In the genomic region with DNA sequence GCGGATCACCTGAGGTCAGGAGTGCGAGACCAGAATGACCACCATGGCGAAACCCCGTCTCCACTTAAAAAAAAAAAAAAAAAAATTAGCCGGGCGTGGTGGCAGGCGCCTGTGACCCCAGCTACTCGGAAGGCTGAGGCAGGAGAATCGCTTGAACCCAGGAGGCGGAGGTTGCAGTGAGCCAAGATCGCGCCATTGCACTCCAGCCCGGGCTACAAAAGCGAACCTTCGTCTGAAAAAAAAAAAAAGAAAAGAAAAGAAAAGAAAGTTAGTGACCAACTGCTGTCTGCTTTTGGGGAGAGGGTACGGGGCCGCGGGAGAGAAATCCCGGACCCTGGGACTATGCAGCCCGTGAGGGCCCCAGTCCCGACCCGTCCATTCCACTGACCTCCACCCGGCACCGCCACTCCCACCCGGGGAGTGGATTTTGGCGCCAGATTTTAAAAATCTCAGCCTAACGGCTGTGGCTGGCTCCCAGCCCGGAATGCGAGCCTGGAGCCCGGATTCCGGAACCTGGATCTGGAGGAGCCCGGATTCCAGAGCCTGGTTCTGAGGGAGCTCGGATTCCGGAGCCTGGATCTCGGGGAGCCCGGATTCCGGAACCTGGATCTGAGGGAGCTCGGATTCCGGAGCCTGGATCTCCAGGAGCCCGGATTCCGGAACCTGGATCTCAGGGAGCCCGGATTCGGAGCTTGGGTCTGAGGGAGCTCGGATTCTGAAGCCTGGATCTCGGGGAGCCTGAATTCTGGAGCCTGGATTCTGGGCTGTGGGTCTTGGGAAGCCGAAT, we compare ENCODE assay signal across 1 cellular context.
A peak's percentile ranks its signal among the peaks of the same experiment; 100 is the strongest.
TF ChIP-seq lines count a peak whose summit lies in the region.

No MANE protein-coding gene starts in this region.

TF ChIP-seq in HEK293, 187 proteins besides CTCF, POLR2A, EP300 and RAD21 (continued from another document and continues in another):
- TF ChIP-seq, protein P1, sequence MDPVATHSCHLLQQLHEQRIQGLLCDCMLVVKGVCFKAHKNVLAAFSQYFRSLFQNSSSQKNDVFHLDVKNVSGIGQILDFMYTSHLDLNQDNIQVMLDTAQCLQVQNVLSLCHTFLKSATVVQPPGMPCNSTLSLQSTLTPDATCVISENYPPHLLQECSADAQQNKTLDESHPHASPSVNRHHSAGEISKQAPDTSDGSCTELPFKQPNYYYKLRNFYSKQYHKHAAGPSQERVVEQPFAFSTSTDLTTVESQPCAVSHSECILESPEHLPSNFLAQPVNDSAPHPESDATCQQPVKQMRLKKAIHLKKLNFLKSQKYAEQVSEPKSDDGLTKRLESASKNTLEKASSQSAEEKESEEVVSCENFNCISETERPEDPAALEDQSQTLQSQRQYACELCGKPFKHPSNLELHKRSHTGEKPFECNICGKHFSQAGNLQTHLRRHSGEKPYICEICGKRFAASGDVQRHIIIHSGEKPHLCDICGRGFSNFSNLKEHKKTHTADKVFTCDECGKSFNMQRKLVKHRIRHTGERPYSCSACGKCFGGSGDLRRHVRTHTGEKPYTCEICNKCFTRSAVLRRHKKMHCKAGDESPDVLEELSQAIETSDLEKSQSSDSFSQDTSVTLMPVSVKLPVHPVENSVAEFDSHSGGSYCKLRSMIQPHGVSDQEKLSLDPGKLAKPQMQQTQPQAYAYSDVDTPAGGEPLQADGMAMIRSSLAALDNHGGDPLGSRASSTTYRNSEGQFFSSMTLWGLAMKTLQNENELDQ (tag by site-specific recombination; IDR thresholded peaks at IDR 0.05; ENCODE audit: low read depth), result no peak
- TF ChIP-seq ZNF707 (tag by site-specific recombination; IDR thresholded peaks at IDR 0.05) (no peak), TCF7L2 (IDR thresholded peaks at IDR 0.05; ENCODE audit: borderline replicate concordance, low read depth, low read length) (no peak), SP2 (tag by site-specific recombination; IDR thresholded peaks at IDR 0.05) (peak; percentile 31), ZNF350 (tag by site-specific recombination; IDR thresholded peaks at IDR 0.05) (no peak), GFI1B (tag by site-specific recombination; IDR thresholded peaks at IDR 0.05) (peak; percentile 93), ZNF266 (tag by site-specific recombination; IDR thresholded peaks at IDR 0.05; ENCODE audit: low read depth) (no peak), ZNF140 (tag by site-specific recombination; IDR thresholded peaks at IDR 0.05) (no peak), ZFP37 (tag by site-specific recombination; IDR thresholded peaks at IDR 0.05) (no peak), ZNF837 (tag by site-specific recombination; IDR thresholded peaks at IDR 0.05) (no peak), ZNF311 (tag by site-specific recombination; IDR thresholded peaks at IDR 0.05; ENCODE audit: borderline replicate concordance) (no peak), ZFP3 (tag by site-specific recombination; IDR thresholded peaks at IDR 0.05; ENCODE audit: low read depth) (no peak), KLF7 (tag by site-specific recombination; IDR thresholded peaks at IDR 0.05; ENCODE audit: borderline replicate concordance) (no peak), ZFP41 (tag by site-specific recombination; IDR thresholded peaks at IDR 0.05; ENCODE audit: borderline replicate concordance) (no peak), ZNF335 (tag by site-specific recombination; conservative IDR thresholded peaks at IDR 0.05) (peak; percentile 71), ZNF529 (tag by site-specific recombination; IDR thresholded peaks at IDR 0.05; ENCODE audit: insufficient replicate concordance) (peak; percentile 59), KLF10 (tag by site-specific recombination; IDR thresholded peaks at IDR 0.05) (peak; percentile 87)
- TF ChIP-seq, protein P2, sequence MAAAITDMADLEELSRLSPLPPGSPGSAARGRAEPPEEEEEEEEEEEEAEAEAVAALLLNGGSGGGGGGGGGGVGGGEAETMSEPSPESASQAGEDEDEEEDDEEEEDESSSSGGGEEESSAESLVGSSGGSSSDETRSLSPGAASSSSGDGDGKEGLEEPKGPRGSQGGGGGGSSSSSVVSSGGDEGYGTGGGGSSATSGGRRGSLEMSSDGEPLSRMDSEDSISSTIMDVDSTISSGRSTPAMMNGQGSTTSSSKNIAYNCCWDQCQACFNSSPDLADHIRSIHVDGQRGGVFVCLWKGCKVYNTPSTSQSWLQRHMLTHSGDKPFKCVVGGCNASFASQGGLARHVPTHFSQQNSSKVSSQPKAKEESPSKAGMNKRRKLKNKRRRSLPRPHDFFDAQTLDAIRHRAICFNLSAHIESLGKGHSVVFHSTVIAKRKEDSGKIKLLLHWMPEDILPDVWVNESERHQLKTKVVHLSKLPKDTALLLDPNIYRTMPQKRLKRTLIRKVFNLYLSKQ (tag by site-specific recombination; IDR thresholded peaks at IDR 0.05; ENCODE audit: borderline replicate concordance), result no peak
- TF ChIP-seq, protein P3, sequence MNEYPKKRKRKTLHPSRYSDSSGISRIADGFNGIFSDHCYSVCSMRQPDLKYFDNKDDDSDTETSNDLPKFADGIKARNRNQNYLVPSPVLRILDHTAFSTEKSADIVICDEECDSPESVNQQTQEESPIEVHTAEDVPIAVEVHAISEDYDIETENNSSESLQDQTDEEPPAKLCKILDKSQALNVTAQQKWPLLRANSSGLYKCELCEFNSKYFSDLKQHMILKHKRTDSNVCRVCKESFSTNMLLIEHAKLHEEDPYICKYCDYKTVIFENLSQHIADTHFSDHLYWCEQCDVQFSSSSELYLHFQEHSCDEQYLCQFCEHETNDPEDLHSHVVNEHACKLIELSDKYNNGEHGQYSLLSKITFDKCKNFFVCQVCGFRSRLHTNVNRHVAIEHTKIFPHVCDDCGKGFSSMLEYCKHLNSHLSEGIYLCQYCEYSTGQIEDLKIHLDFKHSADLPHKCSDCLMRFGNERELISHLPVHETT (tag by site-specific recombination; IDR thresholded peaks at IDR 0.05), result peak; percentile 81
- TF ChIP-seq, protein P4, sequence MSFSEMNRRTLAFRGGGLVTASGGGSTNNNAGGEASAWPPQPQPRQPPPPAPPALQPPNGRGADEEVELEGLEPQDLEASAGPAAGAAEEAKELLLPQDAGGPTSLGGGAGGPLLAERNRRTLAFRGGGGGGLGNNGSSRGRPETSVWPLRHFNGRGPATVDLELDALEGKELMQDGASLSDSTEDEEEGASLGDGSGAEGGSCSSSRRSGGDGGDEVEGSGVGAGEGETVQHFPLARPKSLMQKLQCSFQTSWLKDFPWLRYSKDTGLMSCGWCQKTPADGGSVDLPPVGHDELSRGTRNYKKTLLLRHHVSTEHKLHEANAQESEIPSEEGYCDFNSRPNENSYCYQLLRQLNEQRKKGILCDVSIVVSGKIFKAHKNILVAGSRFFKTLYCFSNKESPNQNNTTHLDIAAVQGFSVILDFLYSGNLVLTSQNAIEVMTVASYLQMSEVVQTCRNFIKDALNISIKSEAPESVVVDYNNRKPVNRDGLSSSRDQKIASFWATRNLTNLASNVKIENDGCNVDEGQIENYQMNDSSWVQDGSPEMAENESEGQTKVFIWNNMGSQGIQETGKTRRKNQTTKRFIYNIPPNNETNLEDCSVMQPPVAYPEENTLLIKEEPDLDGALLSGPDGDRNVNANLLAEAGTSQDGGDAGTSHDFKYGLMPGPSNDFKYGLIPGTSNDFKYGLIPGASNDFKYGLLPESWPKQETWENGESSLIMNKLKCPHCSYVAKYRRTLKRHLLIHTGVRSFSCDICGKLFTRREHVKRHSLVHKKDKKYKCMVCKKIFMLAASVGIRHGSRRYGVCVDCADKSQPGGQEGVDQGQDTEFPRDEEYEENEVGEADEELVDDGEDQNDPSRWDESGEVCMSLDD (tag by site-specific recombination; IDR thresholded peaks at IDR 0.05), result no peak
- TF ChIP-seq, protein P5, sequence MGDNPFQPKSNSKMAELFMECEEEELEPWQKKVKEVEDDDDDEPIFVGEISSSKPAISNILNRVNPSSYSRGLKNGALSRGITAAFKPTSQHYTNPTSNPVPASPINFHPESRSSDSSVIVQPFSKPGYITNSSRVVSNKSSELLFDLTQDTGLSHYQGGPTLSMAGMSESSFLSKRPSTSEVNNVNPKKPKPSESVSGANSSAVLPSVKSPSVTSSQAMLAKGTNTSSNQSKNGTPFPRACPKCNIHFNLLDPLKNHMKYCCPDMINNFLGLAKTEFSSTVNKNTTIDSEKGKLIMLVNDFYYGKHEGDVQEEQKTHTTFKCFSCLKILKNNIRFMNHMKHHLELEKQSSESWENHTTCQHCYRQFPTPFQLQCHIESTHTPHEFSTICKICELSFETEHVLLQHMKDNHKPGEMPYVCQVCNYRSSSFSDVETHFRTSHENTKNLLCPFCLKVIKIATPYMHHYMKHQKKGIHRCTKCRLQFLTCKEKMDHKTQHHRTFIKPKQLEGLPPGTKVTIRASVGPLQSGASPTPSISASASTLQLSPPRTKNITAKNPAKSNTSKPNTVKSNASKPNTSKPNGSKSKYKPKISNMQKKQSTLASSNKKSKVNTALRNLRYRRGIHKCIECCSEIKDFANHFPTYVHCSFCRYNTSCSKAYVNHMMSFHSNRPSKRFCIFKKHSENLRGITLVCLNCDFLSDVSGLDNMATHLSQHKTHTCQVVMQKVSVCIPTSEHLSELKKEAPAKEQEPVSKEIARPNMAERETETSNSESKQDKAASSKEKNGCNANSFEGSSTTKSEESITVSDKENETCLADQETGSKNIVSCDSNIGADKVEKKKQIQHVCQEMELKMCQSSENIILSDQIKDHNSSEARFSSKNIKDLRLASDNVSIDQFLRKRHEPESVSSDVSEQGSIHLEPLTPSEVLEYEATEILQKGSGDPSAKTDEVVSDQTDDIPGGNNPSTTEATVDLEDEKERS (tag by site-specific recombination; IDR thresholded peaks at IDR 0.05), result 0 out of 2 replicates have a peak, but pooled peaks have one; percentile 45
- TF ChIP-seq, protein P6, sequence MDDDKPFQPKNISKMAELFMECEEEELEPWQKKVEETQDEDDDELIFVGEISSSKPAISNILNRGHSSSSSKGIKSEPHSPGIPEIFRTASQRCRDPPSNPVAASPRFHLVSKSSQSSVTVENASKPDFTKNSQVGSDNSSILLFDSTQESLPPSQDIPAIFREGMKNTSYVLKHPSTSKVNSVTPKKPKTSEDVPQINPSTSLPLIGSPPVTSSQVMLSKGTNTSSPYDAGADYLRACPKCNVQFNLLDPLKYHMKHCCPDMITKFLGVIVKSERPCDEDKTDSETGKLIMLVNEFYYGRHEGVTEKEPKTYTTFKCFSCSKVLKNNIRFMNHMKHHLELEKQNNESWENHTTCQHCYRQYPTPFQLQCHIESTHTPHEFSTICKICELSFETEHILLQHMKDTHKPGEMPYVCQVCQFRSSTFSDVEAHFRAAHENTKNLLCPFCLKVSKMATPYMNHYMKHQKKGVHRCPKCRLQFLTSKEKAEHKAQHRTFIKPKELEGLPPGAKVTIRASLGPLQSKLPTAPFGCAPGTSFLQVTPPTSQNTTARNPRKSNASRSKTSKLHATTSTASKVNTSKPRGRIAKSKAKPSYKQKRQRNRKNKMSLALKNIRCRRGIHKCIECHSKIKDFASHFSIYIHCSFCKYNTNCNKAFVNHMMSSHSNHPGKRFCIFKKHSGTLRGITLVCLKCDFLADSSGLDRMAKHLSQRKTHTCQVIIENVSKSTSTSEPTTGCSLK (tag by site-specific recombination; IDR thresholded peaks at IDR 0.05), result no peak
- TF ChIP-seq, protein P7, sequence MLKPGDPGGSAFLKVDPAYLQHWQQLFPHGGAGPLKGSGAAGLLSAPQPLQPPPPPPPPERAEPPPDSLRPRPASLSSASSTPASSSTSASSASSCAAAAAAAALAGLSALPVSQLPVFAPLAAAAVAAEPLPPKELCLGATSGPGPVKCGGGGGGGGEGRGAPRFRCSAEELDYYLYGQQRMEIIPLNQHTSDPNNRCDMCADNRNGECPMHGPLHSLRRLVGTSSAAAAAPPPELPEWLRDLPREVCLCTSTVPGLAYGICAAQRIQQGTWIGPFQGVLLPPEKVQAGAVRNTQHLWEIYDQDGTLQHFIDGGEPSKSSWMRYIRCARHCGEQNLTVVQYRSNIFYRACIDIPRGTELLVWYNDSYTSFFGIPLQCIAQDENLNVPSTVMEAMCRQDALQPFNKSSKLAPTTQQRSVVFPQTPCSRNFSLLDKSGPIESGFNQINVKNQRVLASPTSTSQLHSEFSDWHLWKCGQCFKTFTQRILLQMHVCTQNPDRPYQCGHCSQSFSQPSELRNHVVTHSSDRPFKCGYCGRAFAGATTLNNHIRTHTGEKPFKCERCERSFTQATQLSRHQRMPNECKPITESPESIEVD (tag by site-specific recombination; IDR thresholded peaks at IDR 0.05), result no peak
- TF ChIP-seq, protein P8, sequence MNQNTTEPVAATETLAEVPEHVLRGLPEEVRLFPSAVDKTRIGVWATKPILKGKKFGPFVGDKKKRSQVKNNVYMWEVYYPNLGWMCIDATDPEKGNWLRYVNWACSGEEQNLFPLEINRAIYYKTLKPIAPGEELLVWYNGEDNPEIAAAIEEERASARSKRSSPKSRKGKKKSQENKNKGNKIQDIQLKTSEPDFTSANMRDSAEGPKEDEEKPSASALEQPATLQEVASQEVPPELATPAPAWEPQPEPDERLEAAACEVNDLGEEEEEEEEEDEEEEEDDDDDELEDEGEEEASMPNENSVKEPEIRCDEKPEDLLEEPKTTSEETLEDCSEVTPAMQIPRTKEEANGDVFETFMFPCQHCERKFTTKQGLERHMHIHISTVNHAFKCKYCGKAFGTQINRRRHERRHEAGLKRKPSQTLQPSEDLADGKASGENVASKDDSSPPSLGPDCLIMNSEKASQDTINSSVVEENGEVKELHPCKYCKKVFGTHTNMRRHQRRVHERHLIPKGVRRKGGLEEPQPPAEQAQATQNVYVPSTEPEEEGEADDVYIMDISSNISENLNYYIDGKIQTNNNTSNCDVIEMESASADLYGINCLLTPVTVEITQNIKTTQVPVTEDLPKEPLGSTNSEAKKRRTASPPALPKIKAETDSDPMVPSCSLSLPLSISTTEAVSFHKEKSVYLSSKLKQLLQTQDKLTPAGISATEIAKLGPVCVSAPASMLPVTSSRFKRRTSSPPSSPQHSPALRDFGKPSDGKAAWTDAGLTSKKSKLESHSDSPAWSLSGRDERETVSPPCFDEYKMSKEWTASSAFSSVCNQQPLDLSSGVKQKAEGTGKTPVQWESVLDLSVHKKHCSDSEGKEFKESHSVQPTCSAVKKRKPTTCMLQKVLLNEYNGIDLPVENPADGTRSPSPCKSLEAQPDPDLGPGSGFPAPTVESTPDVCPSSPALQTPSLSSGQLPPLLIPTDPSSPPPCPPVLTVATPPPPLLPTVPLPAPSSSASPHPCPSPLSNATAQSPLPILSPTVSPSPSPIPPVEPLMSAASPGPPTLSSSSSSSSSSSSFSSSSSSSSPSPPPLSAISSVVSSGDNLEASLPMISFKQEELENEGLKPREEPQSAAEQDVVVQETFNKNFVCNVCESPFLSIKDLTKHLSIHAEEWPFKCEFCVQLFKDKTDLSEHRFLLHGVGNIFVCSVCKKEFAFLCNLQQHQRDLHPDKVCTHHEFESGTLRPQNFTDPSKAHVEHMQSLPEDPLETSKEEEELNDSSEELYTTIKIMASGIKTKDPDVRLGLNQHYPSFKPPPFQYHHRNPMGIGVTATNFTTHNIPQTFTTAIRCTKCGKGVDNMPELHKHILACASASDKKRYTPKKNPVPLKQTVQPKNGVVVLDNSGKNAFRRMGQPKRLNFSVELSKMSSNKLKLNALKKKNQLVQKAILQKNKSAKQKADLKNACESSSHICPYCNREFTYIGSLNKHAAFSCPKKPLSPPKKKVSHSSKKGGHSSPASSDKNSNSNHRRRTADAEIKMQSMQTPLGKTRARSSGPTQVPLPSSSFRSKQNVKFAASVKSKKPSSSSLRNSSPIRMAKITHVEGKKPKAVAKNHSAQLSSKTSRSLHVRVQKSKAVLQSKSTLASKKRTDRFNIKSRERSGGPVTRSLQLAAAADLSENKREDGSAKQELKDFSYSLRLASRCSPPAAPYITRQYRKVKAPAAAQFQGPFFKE (tag by site-specific recombination; IDR thresholded peaks at IDR 0.05; ENCODE audit: borderline replicate concordance), result no peak
- TF ChIP-seq, protein P9, sequence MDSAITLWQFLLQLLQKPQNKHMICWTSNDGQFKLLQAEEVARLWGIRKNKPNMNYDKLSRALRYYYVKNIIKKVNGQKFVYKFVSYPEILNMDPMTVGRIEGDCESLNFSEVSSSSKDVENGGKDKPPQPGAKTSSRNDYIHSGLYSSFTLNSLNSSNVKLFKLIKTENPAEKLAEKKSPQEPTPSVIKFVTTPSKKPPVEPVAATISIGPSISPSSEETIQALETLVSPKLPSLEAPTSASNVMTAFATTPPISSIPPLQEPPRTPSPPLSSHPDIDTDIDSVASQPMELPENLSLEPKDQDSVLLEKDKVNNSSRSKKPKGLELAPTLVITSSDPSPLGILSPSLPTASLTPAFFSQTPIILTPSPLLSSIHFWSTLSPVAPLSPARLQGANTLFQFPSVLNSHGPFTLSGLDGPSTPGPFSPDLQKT (IDR thresholded peaks at IDR 0.05; ENCODE audit: borderline replicate concordance, low read depth, low read length), result no peak
